In genomic region chr7:56009695-56010094, GRCh38 we compare ENCODE assay signal across 12 cellular contexts. TPM values are rescaled to one million over a fixed set of nuclear protein-coding genes. Genes with fewer than 3 reads are reported as not detected.
DNase-seq lines count a peak whose midpoint lies in the region; ATAC-seq, FAIRE-seq and TF ChIP-seq lines count a peak whose summit lies in the region.
"Had no signal": no experiment of that assay in that cellular context is flagged by ENCODE, and none has a peak within 500 bp of the region (broad histone marks: within the 10 kb centered on the region; RNA-seq: fewer than 3 reads in every experiment).

No MANE protein-coding gene starts in this region.

- DNase-seq in GM12892 (ENCODE audit: insufficient read length) = no peak
- DNase-seq in NCI-H526 (lab: John Stamatoyannopoulos, UW) = peak; percentile 95 to 99
- DNase-seq in epithelial cell of esophagus (ENCODE audit: low read depth) = peak; percentile 91
- peak; percentile 65 for DNase-seq in occipital lobe (lab: John Stamatoyannopoulos, UW)
- DNase-seq: CD8-positive, alpha-beta T cell; central memory CD4-positive, alpha-beta T cell; RPMI8226 had no signal

- TF ChIP-seq CTCF in epithelial cell of esophagus (IDR thresholded peaks at IDR 0.05; ENCODE audit: insufficient read depth, low read depth, low read length, missing control alignments) = peak; percentile 20

- ATAC-seq in HG02610 (IDR thresholded peaks at IDR 0.05; ENCODE audit: unreplicated experiment) = no peak
- no peak for ATAC-seq in activated CD4-positive, CD25-positive, alpha-beta regulatory T cell treated with anti-CD3 and anti-CD28 coated beads, Interleukin-2, amount 50 U/mL, for 24 hours
- no peak for ATAC-seq in GM19351 (IDR thresholded peaks at IDR 0.05; ENCODE audit: unreplicated experiment)
- no peak for ATAC-seq in HG02938 (IDR thresholded peaks at IDR 0.05; ENCODE audit: unreplicated experiment)
- ATAC-seq: CD8-positive, alpha-beta T cell had no signal

- H3K4me3 ChIP-seq in epithelial cell of esophagus (ENCODE audit: low read length) = no peak overlapping the region
- H3K4me3 ChIP-seq: hepatocyte had no signal

- TF ChIP-seq POLR2A in GM12892 (IDR thresholded peaks at IDR 0.05; ENCODE audit: low read depth, low read length) = no peak

- peak; percentile 5 for FAIRE-seq in GM12892 (lab: Jason Lieb, UNC)

RNA-seq across cellular contexts. Expression of gene PSPH, which starts 41.5 kb away (rescaled TPM):
- polyA plus RNA-seq in GM12892 (2012; ENCODE audit: missing spikeins) = 16.2 TPM
- 19.8 TPM for total RNA-seq in occipital lobe

RNA-seq across cellular contexts. Expression of gene CCT6A, which starts 41.9 kb away (rescaled TPM):
- 239 TPM for polyA plus RNA-seq in GM12892 (2012; ENCODE audit: missing spikeins)
- 189 TPM for total RNA-seq in occipital lobe

RNA-seq across cellular contexts. Expression of gene NIPSNAP2, which starts 45.3 kb away (rescaled TPM):
- polyA plus RNA-seq in GM12892 (2012; ENCODE audit: missing spikeins) = 55.2 TPM
- total RNA-seq in occipital lobe = 29.3 TPM

RNA-seq across cellular contexts. Expression of gene SUMF2, which starts 54.4 kb away (rescaled TPM):
- polyA plus RNA-seq in GM12892 (2012; ENCODE audit: missing spikeins) = 71.8 TPM
- 71.3 TPM for total RNA-seq in occipital lobe

RNA-seq across cellular contexts. Expression of gene MRPS17, which starts 58.0 kb away (rescaled TPM):
- 20.2 TPM for polyA plus RNA-seq in GM12892 (2012; ENCODE audit: missing spikeins)
- 32.3 TPM for total RNA-seq in occipital lobe
